ENCODE assay signal across 12 cellular contexts in genomic region chr21:28776251-28776650, GRCh38.
A peak's percentile ranks its signal among the peaks of the same experiment; 100 is the strongest.
DNase-seq lines count a peak whose midpoint lies in the region; ATAC-seq and TF ChIP-seq lines count a peak whose summit lies in the region.
"Had no signal": no experiment of that assay in that cellular context is flagged by ENCODE, and none has a peak within 500 bp of the region (broad histone marks: within the 10 kb centered on the region; RNA-seq: fewer than 3 reads in every experiment).

No MANE protein-coding gene starts in this region.

- intact Hi-C loops in activated CD8-positive, alpha-beta T cell treated with anti-CD3 and anti-CD28 coated beads for 36 hours (cut with micrococcal nuclease): no loop called here

- TF ChIP-seq CTCF in activated CD8-positive, alpha-beta T cell treated with anti-CD3 and anti-CD28 coated beads for 36 hours (IDR thresholded peaks at IDR 0.05): no peak
- no peak for TF ChIP-seq CTCF in fibroblast of pulmonary artery (IDR thresholded peaks at IDR 0.05; ENCODE audit: low read length, missing control alignments)

- peak overlapping the region; percentile 50 for H3K27ac Mint-ChIP-seq in activated CD8-positive, alpha-beta T cell treated with anti-CD3 and anti-CD28 coated beads for 36 hours
- no peak overlapping the region for H3K27ac Mint-ChIP-seq in activated CD8-positive, alpha-beta T cell treated with anti-CD3 and anti-CD28 coated beads, Interleukin-2, amount 10 ng/mL, durations not matched to agents 7 days and 5 days
- H3K27ac Mint-ChIP-seq: activated CD4-positive, alpha-beta T cell treated with anti-CD3 and anti-CD28 coated beads, Interleukin-2, amount 10 ng/mL, durations not matched to agents 24 days and 14 days had no signal

- H3K36me3 Mint-ChIP-seq in activated CD8-positive, alpha-beta T cell treated with anti-CD3 and anti-CD28 coated beads for 36 hours (ENCODE audit: low read depth): peaks cover 4% of the 10 kb centered on the region
- no peaks in the 10 kb centered on the region for H3K36me3 Mint-ChIP-seq in activated CD8-positive, alpha-beta T cell treated with anti-CD3 and anti-CD28 coated beads, Interleukin-2, amount 10 ng/mL, durations not matched to agents 7 days and 5 days (ENCODE audit: low read depth)

- CTCF ChIA-PET in activated CD8-positive, alpha-beta T cell treated with anti-CD3 and anti-CD28 coated beads for 36 hours (lab: Charles Lee): no interaction called here
- CTCF ChIA-PET in activated CD8-positive, alpha-beta T cell treated with anti-CD3 and anti-CD28 coated beads, Interleukin-2, amount 10 ng/mL, durations not matched to agents 7 days and 5 days (lab: Charles Lee): interaction anchor here (1.5 kb wide), 1 partner anchor 31 kb away, joined by 6 read pairs; no protein-coding TSS in a partner anchor

- peaks cover 24% of the 10 kb centered on the region for H3K4me1 Mint-ChIP-seq in activated CD8-positive, alpha-beta T cell treated with anti-CD3 and anti-CD28 coated beads for 36 hours (ENCODE audit: low read depth)
- H3K4me1 Mint-ChIP-seq in activated CD8-positive, alpha-beta T cell treated with anti-CD3 and anti-CD28 coated beads, Interleukin-2, amount 10 ng/mL, durations not matched to agents 7 days and 5 days (ENCODE audit: low read depth): peaks cover 1% of the 10 kb centered on the region

- peak; percentile 77 for DNase-seq in activated CD8-positive, alpha-beta T cell treated with anti-CD3 and anti-CD28 coated beads for 36 hours
- DNase-seq in activated CD8-positive, alpha-beta T cell treated with anti-CD3 and anti-CD28 coated beads, Interleukin-2, amount 10 ng/mL, durations not matched to agents 7 days and 5 days: no peak
- DNase-seq in RPMI7951 (ENCODE audit: low read depth): peak; percentile 32
- peak; percentile 65 for DNase-seq in fibroblast of pulmonary artery (ENCODE audit: low read depth)
- peak; percentile 64 for DNase-seq in stimulated activated CD8-positive, alpha-beta memory T cell treated with anti-CD3 and anti-CD28 coated beads, Interleukin-4, amount 100 ng/mL, for 48 hours
- no peak for DNase-seq in NCI-H748 treated with DMSO at 0.1 percent for 48 hours (lab: John Stamatoyannopoulos, UW)
- DNase-seq in NCI-H82 (lab: John Stamatoyannopoulos, UW): no peak
- DNase-seq in UCSD-AML1 (lab: John Stamatoyannopoulos, UW; ENCODE audit: unreplicated experiment): no peak
- DNase-seq: activated CD4-positive, alpha-beta T cell treated with anti-CD3 and anti-CD28 coated beads, Interleukin-2, amount 10 ng/mL, durations not matched to agents 24 days and 14 days; right cardiac atrium; SK-N-SH; substantia nigra had no signal

- H3K4me3 Mint-ChIP-seq in activated CD8-positive, alpha-beta T cell treated with anti-CD3 and anti-CD28 coated beads for 36 hours: no peak overlapping the region
- H3K4me3 Mint-ChIP-seq in activated CD8-positive, alpha-beta T cell treated with anti-CD3 and anti-CD28 coated beads, Interleukin-2, amount 10 ng/mL, durations not matched to agents 7 days and 5 days: no peak overlapping the region
- H3K4me3 Mint-ChIP-seq: activated CD4-positive, alpha-beta T cell treated with anti-CD3 and anti-CD28 coated beads, Interleukin-2, amount 10 ng/mL, durations not matched to agents 24 days and 14 days had no signal

- H3K4me3 ChIP-seq in fibroblast of pulmonary artery (replicated peaks; ENCODE audit: low read depth, low read length): no peak overlapping the region

- POLR2A ChIA-PET in activated CD8-positive, alpha-beta T cell treated with anti-CD3 and anti-CD28 coated beads for 36 hours (lab: Charles Lee): no interaction called here
- POLR2A ChIA-PET in activated CD8-positive, alpha-beta T cell treated with anti-CD3 and anti-CD28 coated beads, Interleukin-2, amount 10 ng/mL, durations not matched to agents 7 days and 5 days (lab: Charles Lee): no interaction called here

- peak; percentile 91 for ATAC-seq in activated CD8-positive, alpha-beta T cell treated with anti-CD3 and anti-CD28 coated beads for 36 hours
- no peak for ATAC-seq in activated CD8-positive, alpha-beta T cell treated with anti-CD3 and anti-CD28 coated beads, Interleukin-2, amount 10 ng/mL, durations not matched to agents 7 days and 5 days
- ATAC-seq: right cardiac atrium had no signal

- H3K9me3 Mint-ChIP-seq in activated CD8-positive, alpha-beta T cell treated with anti-CD3 and anti-CD28 coated beads for 36 hours: no peaks in the 10 kb centered on the region
- no peaks in the 10 kb centered on the region for H3K9me3 Mint-ChIP-seq in activated CD8-positive, alpha-beta T cell treated with anti-CD3 and anti-CD28 coated beads, Interleukin-2, amount 10 ng/mL, durations not matched to agents 7 days and 5 days (ENCODE audit: insufficient read depth)

- H3K27me3 Mint-ChIP-seq in activated CD8-positive, alpha-beta T cell treated with anti-CD3 and anti-CD28 coated beads for 36 hours: no peaks in the 10 kb centered on the region
- no peaks in the 10 kb centered on the region for H3K27me3 Mint-ChIP-seq in activated CD8-positive, alpha-beta T cell treated with anti-CD3 and anti-CD28 coated beads, Interleukin-2, amount 10 ng/mL, durations not matched to agents 7 days and 5 days (ENCODE audit: low read depth)
- H3K27me3 Mint-ChIP-seq: activated CD4-positive, alpha-beta T cell treated with anti-CD3 and anti-CD28 coated beads, Interleukin-2, amount 10 ng/mL, durations not matched to agents 24 days and 14 days had no signal

Comparison
In these comparisons a context has a peak if more than half of its experiments do, and no peak if none do; other contexts are left out.
1. DNase-seq: peak in activated CD8-positive, alpha-beta T cell treated with anti-CD3 and anti-CD28 coated beads for 36 hours (single experiment), RPMI7951 (single experiment), fibroblast of pulmonary artery (single experiment) and stimulated activated CD8-positive, alpha-beta memory T cell treated with anti-CD3 and anti-CD28 coated beads, Interleukin-4, amount 100 ng/mL, for 48 hours (single experiment); none in activated CD8-positive, alpha-beta T cell treated with anti-CD3 and anti-CD28 coated beads, Interleukin-2, amount 10 ng/mL, durations not matched to agents 7 days and 5 days (single experiment), NCI-H748 treated with DMSO at 0.1 percent for 48 hours (single experiment), NCI-H82 (single experiment) and UCSD-AML1 (single experiment).